ENCODE assay signal across 17 cellular contexts in the genomic region with DNA sequence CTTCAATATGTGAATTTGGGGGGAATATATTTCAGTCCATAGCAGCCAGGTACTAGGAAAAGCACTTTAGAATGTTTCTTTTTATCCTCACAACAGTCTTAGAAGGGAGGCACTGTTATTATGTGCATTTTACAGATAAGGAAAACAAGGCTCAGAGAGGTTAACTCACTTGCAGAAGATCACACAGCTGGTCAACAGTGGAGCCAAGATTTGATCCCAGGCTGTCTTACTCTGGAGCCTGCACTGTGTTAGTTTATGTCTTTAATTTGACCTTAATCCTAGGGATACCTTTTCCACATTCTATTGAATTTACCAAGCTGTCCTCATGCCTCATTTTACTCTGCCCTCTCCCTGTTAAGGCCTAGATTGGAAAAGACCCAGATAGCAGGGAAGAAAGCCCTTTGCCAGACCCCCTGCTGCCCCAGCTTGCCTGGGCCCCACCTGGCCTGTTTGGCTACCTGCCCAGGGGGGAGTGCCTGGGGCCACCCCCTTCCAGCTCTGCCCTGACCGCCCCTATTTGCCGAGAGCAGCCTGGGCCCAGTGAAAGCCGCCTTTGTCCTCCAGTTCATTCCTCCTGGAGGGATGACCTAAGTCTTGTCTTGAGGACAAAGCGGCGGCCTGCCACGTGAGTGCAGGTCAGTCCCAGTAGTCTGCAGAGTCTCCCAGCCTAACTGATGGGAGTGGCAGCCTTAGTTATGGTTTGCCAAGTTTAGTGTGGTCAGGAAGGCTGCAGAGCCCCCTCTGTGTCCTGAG.
DNase-seq lines count a peak whose midpoint lies in the region; ATAC-seq, FAIRE-seq and TF ChIP-seq lines count a peak whose summit lies in the region.
"Had no signal": no experiment of that assay in that cellular context is flagged by ENCODE, and none has a peak within 500 bp of the region (broad histone marks: within the 10 kb centered on the region; RNA-seq: fewer than 3 reads in every experiment).

No MANE protein-coding gene starts in this region.

- no peak overlapping the region for H3K4me3 Mint-ChIP-seq in activated CD4-positive, alpha-beta T cell treated with anti-CD3 and anti-CD28 coated beads, Interleukin-2, amount 10 ng/mL, durations not matched to agents 7 days and 5 days
- H3K4me3 Mint-ChIP-seq: dendritic cell treated with granulocyte-macrophage colony-stimulating factor and Interleukin-4, amounts not matched to agents 40 ng/mL and 50 ng/mL, for 4 days; stimulated activated naive B cell treated with anti-CD40 and anti-IgM and Interleukin-4, amounts not matched to agents 10 μg/mL and 1 μg/mL and 100 μg/mL, for 72 hours had no signal

- H3K36me3 ChIP-seq in pancreas (no peaks in the 10 kb centered on the region), right atrium auricular region (no peaks in the 10 kb centered on the region)
- H3K36me3 ChIP-seq: spleen had no signal

- peaks cover 66% of the 10 kb centered on the region for H3K4me1 Mint-ChIP-seq in activated CD4-positive, alpha-beta T cell treated with anti-CD3 and anti-CD28 coated beads, Interleukin-2, amount 10 ng/mL, durations not matched to agents 7 days and 5 days

- H3K27me3 ChIP-seq in pancreas, result no peaks in the 10 kb centered on the region
- H3K27me3 ChIP-seq in right atrium auricular region, result no peaks in the 10 kb centered on the region
- H3K27me3 ChIP-seq: spleen had no signal

- 58 to 73% methylated on average over 6 of the region's 6 CpGs for WGBS in pancreas, 2 donors

- TF ChIP-seq CTCF in pancreas (IDR thresholded peaks at IDR 0.05) (no peak), right atrium auricular region (IDR thresholded peaks at IDR 0.05) (no peak)

- POLR2A ChIA-PET in activated CD4-positive, alpha-beta T cell treated with anti-CD3 and anti-CD28 coated beads, Interleukin-2, amount 10 ng/mL, durations not matched to agents 7 days and 5 days (lab: Charles Lee), result no interaction called here

- no peak overlapping the region for H3K27ac Mint-ChIP-seq in activated CD4-positive, alpha-beta T cell treated with anti-CD3 and anti-CD28 coated beads, Interleukin-2, amount 10 ng/mL, durations not matched to agents 7 days and 5 days
- H3K27ac Mint-ChIP-seq: dendritic cell treated with granulocyte-macrophage colony-stimulating factor and Interleukin-4, amounts not matched to agents 40 ng/mL and 50 ng/mL, for 4 days; stimulated activated naive B cell treated with anti-CD40 and anti-IgM and Interleukin-4, amounts not matched to agents 10 μg/mL and 1 μg/mL and 100 μg/mL, for 72 hours had no signal

- intact Hi-C loops in head of caudate nucleus (cut with DNase I) (no loop called here), pancreas (cut with DNase I) (no loop called here)

- no peak for FAIRE-seq in pancreas (lab: Jason Lieb, UNC)

- no peaks in the 10 kb centered on the region for H3K9me3 Mint-ChIP-seq in activated CD4-positive, alpha-beta T cell treated with anti-CD3 and anti-CD28 coated beads, Interleukin-2, amount 10 ng/mL, durations not matched to agents 7 days and 5 days
- H3K9me3 Mint-ChIP-seq: dendritic cell treated with granulocyte-macrophage colony-stimulating factor and Interleukin-4, amounts not matched to agents 40 ng/mL and 50 ng/mL, for 4 days; stimulated activated naive B cell treated with anti-CD40 and anti-IgM and Interleukin-4, amounts not matched to agents 10 μg/mL and 1 μg/mL and 100 μg/mL, for 72 hours had no signal

- H3K27ac ChIP-seq in pancreas (peak overlapping the region in 2 of 4 donors; percentile 33 to 39), right atrium auricular region (no peak overlapping the region)
- H3K27ac ChIP-seq: spleen had no signal

- DNase-seq in COR-L47 (lab: John Stamatoyannopoulos, UW) (peak; percentile 62), NCI-H2196 (lab: John Stamatoyannopoulos, UW; ENCODE audit: unreplicated experiment) (peak; percentile 13), head of caudate nucleus (peak in 23 of 42 donors; percentile 5 to 66 (median 30)), pancreas (peak in 4 of 6 donors; percentile 16 to 53 (median 22)), RPMI8226 (no peak), right atrium auricular region (ENCODE audit: low spot score) (no peak)
- DNase-seq in activated CD4-positive, alpha-beta T cell treated with anti-CD3 and anti-CD28 coated beads, Interleukin-2, amount 10 ng/mL, durations not matched to agents 7 days and 5 days, result no peak
- DNase-seq: activated CD4-positive, CD25-positive, alpha-beta regulatory T cell; activated naive CD4-positive, alpha-beta T cell; left cardiac atrium; NCI-H187; NCI-H774; spleen; stimulated activated naive B cell treated with anti-CD40 and anti-IgM and Interleukin-4, amounts not matched to agents 10 μg/mL and 1 μg/mL and 100 μg/mL, for 72 hours had no signal

- H3K4me3 ChIP-seq in pancreas (no peak overlapping the region), right atrium auricular region (no peak overlapping the region)
- H3K4me3 ChIP-seq: spleen had no signal

- H3K4me1 ChIP-seq in pancreas (peaks cover 0 to 4% (median 0%) of the 10 kb centered on the region in 3 donors), right atrium auricular region (peaks cover 0 to 43% of the 10 kb centered on the region in 2 donors)

- H3K27me3 Mint-ChIP-seq in activated CD4-positive, alpha-beta T cell treated with anti-CD3 and anti-CD28 coated beads, Interleukin-2, amount 10 ng/mL, durations not matched to agents 7 days and 5 days, result no peaks in the 10 kb centered on the region

- CTCF ChIA-PET in activated CD4-positive, alpha-beta T cell treated with anti-CD3 and anti-CD28 coated beads, Interleukin-2, amount 10 ng/mL, durations not matched to agents 7 days and 5 days (lab: Charles Lee), result interaction anchor here (3.3 kb wide), 1 partner anchor 11 kb away, joined by 12 read pairs; no protein-coding TSS in a partner anchor

- H3K9me3 ChIP-seq in pancreas (no peaks in the 10 kb centered on the region), right atrium auricular region (no peaks in the 10 kb centered on the region)
- H3K9me3 ChIP-seq: spleen had no signal

- H3K36me3 Mint-ChIP-seq in activated CD4-positive, alpha-beta T cell treated with anti-CD3 and anti-CD28 coated beads, Interleukin-2, amount 10 ng/mL, durations not matched to agents 7 days and 5 days (ENCODE audit: low read depth), result peaks cover 27% of the 10 kb centered on the region
- H3K36me3 Mint-ChIP-seq: stimulated activated naive B cell treated with anti-CD40 and anti-IgM and Interleukin-4, amounts not matched to agents 10 μg/mL and 1 μg/mL and 100 μg/mL, for 72 hours had no signal

- ATAC-seq in pancreas (peak; percentile 36 to 70 (median 48)), GM18519 (IDR thresholded peaks at IDR 0.05; ENCODE audit: low FRiP score, unreplicated experiment) (no peak)
- ATAC-seq: left cardiac atrium; Panc1; stimulated activated naive B cell treated with anti-CD40 and anti-IgM and Interleukin-4, amounts not matched to agents 10 μg/mL and 1 μg/mL and 100 μg/mL, for 72 hours had no signal

Comparison
In these comparisons a context has a peak if more than half of its experiments do, and no peak if none do; other contexts are left out.
1. DNase-seq: peak in COR-L47 (single experiment), NCI-H2196 (single experiment), head of caudate nucleus (23 of 42) and pancreas (4 of 6); none in RPMI8226 (single experiment), activated CD4-positive, alpha-beta T cell treated with anti-CD3 and anti-CD28 coated beads, Interleukin-2, amount 10 ng/mL, durations not matched to agents 7 days and 5 days (single experiment) and right atrium auricular region (single experiment).